ENCODE assay signal across 1 cellular context in the genomic region with DNA sequence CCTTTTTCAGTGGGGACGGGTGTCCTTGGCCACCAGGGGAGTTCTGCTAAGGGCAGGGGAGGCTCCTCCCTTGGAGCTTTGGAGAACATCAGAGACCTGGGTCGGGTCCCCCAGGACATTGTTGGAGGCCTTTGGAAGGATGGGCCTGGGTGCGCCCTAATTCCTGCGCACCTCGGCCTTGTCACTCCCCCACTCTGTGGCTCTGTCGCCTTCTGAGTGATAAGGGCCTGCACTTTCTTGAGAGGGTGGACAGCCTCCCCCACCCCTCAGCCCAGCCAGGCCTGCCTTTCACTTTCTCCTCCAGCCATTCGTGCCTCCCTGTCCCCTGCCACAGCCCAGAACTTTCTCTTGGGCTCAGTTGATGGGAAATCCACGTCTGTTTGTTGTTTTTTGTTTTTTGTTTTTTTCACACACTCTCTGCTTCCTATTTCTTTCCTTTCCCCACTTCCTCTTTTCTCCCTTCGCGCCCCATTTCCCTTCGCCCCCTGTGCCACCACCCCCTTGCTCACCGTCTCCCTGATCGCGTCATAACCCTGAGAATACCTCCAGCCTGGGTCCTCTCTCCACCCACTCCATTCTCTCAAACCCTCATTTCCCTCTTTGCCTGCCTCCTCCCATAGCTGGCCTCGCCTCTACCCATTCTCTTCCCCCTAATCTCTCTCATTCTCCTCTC.
TF ChIP-seq lines count a peak whose summit lies in the region.

No MANE protein-coding gene starts in this region.

TF ChIP-seq in HEK293T, 16 proteins besides CTCF, POLR2A, EP300 and RAD21 (continued from another document):
- TF ChIP-seq, protein P1, sequence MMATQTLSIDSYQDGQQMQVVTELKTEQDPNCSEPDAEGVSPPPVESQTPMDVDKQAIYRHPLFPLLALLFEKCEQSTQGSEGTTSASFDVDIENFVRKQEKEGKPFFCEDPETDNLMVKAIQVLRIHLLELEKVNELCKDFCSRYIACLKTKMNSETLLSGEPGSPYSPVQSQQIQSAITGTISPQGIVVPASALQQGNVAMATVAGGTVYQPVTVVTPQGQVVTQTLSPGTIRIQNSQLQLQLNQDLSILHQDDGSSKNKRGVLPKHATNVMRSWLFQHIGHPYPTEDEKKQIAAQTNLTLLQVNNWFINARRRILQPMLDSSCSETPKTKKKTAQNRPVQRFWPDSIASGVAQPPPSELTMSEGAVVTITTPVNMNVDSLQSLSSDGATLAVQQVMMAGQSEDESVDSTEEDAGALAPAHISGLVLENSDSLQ (IDR thresholded peaks at IDR 0.05): no peak
- no peak for TF ChIP-seq CTBP1 (IDR thresholded peaks at IDR 0.05; ENCODE audit: borderline replicate concordance)
- TF ChIP-seq HDGF (IDR thresholded peaks at IDR 0.05; ENCODE audit: borderline replicate concordance): no peak
- TF ChIP-seq TARDBP (IDR thresholded peaks at IDR 0.05): no peak
- TF ChIP-seq NFRKB (IDR thresholded peaks at IDR 0.05): no peak
- TF ChIP-seq BHLHE40 (IDR thresholded peaks at IDR 0.05; ENCODE audit: borderline replicate concordance): no peak
- no peak for TF ChIP-seq LEF1 (IDR thresholded peaks at IDR 0.05; ENCODE audit: borderline replicate concordance)
- TF ChIP-seq FOXK2 (IDR thresholded peaks at IDR 0.05): no peak
- TF ChIP-seq SP1 (IDR thresholded peaks at IDR 0.05): no peak
TF ChIP-seq in HEK293T: peak in this region for 0.
